1 cellular context compared by ENCODE assay signal in genomic region chr12:92070864-92071445, GRCh38.
A peak's percentile ranks its signal among the peaks of the same experiment; 100 is the strongest.
TF ChIP-seq lines count a peak whose summit lies in the region.

No MANE protein-coding gene starts in this region.

TF ChIP-seq in HepG2, 621 proteins besides CTCF, POLR2A, EP300 and RAD21 (continued from another document and continues in another):
- TF ChIP-seq PTBP1 (IDR thresholded peaks at IDR 0.05; ENCODE audit: low read depth, low read length, poor library complexity, severe bottlenecking): no peak
- TF ChIP-seq, protein P1, sequence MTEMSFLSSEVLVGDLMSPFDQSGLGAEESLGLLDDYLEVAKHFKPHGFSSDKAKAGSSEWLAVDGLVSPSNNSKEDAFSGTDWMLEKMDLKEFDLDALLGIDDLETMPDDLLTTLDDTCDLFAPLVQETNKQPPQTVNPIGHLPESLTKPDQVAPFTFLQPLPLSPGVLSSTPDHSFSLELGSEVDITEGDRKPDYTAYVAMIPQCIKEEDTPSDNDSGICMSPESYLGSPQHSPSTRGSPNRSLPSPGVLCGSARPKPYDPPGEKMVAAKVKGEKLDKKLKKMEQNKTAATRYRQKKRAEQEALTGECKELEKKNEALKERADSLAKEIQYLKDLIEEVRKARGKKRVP (CRISPR knock-in tag; IDR thresholded peaks at IDR 0.05): peak in 1 of 2 experiments; percentile 95; a peak in 2 of 4 replicates
- peak; percentile 95 for TF ChIP-seq HOXA5 (CRISPR knock-in tag; IDR thresholded peaks at IDR 0.05)
- peak; percentile 18 to 30; a peak in 1 of 4 replicates for TF ChIP-seq NR2F1 (CRISPR knock-in tag; IDR thresholded peaks at IDR 0.05)
- no peak for TF ChIP-seq HIVEP1 (CRISPR knock-in tag; IDR thresholded peaks at IDR 0.05)
- TF ChIP-seq SP5 (CRISPR knock-in tag; IDR thresholded peaks at IDR 0.05; ENCODE audit: borderline replicate concordance, low read depth): 0 out of 2 replicates have a peak, but pooled peaks have one; percentile 39
- no peak for TF ChIP-seq ZNF784 (CRISPR knock-in tag; IDR thresholded peaks at IDR 0.05; ENCODE audit: borderline replicate concordance)
- TF ChIP-seq ATF1 (CRISPR knock-in tag; IDR thresholded peaks at IDR 0.05): peak; percentile 70
- TF ChIP-seq MAX (IDR thresholded peaks at IDR 0.05): peak; percentile 44
- TF ChIP-seq ZBTB2 (CRISPR knock-in tag; IDR thresholded peaks at IDR 0.05; ENCODE audit: low read depth): no peak
- no peak; the same call in 1 of the 2 replicates for TF ChIP-seq JDP2 (CRISPR knock-in tag; IDR thresholded peaks at IDR 0.05; ENCODE audit: borderline replicate concordance)
- TF ChIP-seq RERE (CRISPR knock-in tag; IDR thresholded peaks at IDR 0.05; ENCODE audit: low read depth): peak; percentile 80
- TF ChIP-seq ZBTB40 (IDR thresholded peaks at IDR 0.05): 0 out of 2 replicates have a peak, but pooled peaks have one; percentile 9
- no peak; the same call in 1 of the 2 replicates for TF ChIP-seq ZBTB40 (CRISPR knock-in tag; IDR thresholded peaks at IDR 0.05)
- no peak for TF ChIP-seq TCF7L2 (IDR thresholded peaks at IDR 0.05; ENCODE audit: low read depth, low read length)
- TF ChIP-seq, protein P2, sequence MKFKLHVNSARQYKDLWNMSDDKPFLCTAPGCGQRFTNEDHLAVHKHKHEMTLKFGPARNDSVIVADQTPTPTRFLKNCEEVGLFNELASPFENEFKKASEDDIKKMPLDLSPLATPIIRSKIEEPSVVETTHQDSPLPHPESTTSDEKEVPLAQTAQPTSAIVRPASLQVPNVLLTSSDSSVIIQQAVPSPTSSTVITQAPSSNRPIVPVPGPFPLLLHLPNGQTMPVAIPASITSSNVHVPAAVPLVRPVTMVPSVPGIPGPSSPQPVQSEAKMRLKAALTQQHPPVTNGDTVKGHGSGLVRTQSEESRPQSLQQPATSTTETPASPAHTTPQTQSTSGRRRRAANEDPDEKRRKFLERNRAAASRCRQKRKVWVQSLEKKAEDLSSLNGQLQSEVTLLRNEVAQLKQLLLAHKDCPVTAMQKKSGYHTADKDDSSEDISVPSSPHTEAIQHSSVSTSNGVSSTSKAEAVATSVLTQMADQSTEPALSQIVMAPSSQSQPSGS (CRISPR knock-in tag; IDR thresholded peaks at IDR 0.05): peak; percentile 85; the same call in 1 of the 2 replicates
- TF ChIP-seq ARNT2 (CRISPR knock-in tag; IDR thresholded peaks at IDR 0.05; ENCODE audit: low read depth): peak; percentile 43; the same call in 1 of the 2 replicates
- TF ChIP-seq, protein P3, sequence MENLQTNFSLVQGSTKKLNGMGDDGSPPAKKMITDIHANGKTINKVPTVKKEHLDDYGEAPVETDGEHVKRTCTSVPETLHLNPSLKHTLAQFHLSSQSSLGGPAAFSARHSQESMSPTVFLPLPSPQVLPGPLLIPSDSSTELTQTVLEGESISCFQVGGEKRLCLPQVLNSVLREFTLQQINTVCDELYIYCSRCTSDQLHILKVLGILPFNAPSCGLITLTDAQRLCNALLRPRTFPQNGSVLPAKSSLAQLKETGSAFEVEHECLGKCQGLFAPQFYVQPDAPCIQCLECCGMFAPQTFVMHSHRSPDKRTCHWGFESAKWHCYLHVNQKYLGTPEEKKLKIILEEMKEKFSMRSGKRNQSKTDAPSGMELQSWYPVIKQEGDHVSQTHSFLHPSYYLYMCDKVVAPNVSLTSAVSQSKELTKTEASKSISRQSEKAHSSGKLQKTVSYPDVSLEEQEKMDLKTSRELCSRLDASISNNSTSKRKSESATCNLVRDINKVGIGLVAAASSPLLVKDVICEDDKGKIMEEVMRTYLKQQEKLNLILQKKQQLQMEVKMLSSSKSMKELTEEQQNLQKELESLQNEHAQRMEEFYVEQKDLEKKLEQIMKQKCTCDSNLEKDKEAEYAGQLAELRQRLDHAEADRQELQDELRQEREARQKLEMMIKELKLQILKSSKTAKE (CRISPR knock-in tag; IDR thresholded peaks at IDR 0.05; ENCODE audit: borderline replicate concordance): peak; percentile 42; the same call in 1 of the 2 replicates
- peak; percentile 78; the same call in 1 of the 2 replicates for TF ChIP-seq ZNF441 (CRISPR knock-in tag; IDR thresholded peaks at IDR 0.05; ENCODE audit: borderline replicate concordance)
- peak; percentile 64; the same call in 1 of the 2 replicates for TF ChIP-seq ZNF205 (CRISPR knock-in tag; IDR thresholded peaks at IDR 0.05)
- 0 out of 2 replicates have a peak, but pooled peaks have one; percentile 51 for TF ChIP-seq DMAP1 (CRISPR knock-in tag; IDR thresholded peaks at IDR 0.05)
- peak; percentile 95 for TF ChIP-seq MIXL1 (CRISPR knock-in tag; IDR thresholded peaks at IDR 0.05)
- peak; percentile 93; the same call in 1 of the 2 replicates for TF ChIP-seq DNMT3B (CRISPR knock-in tag; conservative IDR thresholded peaks at IDR 0.05)
- no peak for TF ChIP-seq SNAPC2 (CRISPR knock-in tag; IDR thresholded peaks at IDR 0.05)
- TF ChIP-seq SAFB2 (CRISPR knock-in tag; IDR thresholded peaks at IDR 0.05; ENCODE audit: borderline replicate concordance, low read depth): no peak
- peak; percentile 67 for TF ChIP-seq TBX2 (CRISPR knock-in tag; IDR thresholded peaks at IDR 0.05; ENCODE audit: borderline replicate concordance)
- TF ChIP-seq ZNF639 (CRISPR knock-in tag; conservative IDR thresholded peaks at IDR 0.05): peak; percentile 49; the same call in 1 of the 2 replicates
- TF ChIP-seq SOX5 (CRISPR knock-in tag; IDR thresholded peaks at IDR 0.05; ENCODE audit: borderline replicate concordance): peak; percentile 88
- 0 out of 2 replicates have a peak, but pooled peaks have one; percentile 30 for TF ChIP-seq ARNTL (CRISPR knock-in tag; IDR thresholded peaks at IDR 0.05)
- peak; percentile 82; the same call in 1 of the 2 replicates for TF ChIP-seq EHMT2 (IDR thresholded peaks at IDR 0.05; ENCODE audit: borderline replicate concordance, low read depth, low read length)
